17 cellular contexts compared by ENCODE assay signal in genomic region chr3:150443331-150443741, GRCh38. TPM values are rescaled to one million over a fixed set of nuclear protein-coding genes. Genes with fewer than 3 reads are reported as not detected.
A peak's percentile ranks its signal among the peaks of the same experiment; 100 is the strongest.
DNase-seq lines count a peak whose midpoint lies in the region; ATAC-seq and TF ChIP-seq lines count a peak whose summit lies in the region.
"Had no signal": no experiment of that assay in that cellular context is flagged by ENCODE, and none has a peak within 500 bp of the region (broad histone marks: within the 10 kb centered on the region; RNA-seq: fewer than 3 reads in every experiment).

No MANE protein-coding gene starts in this region.

- DNase-seq in HCEC 1CT (peak; percentile 51), fibroblast of mammary gland (ENCODE audit: low read depth) (peak; percentile 54), skeletal muscle cell (ENCODE audit: low read depth) (peak; percentile 22), GF-D8 (lab: John Stamatoyannopoulos, UW) (no peak), SK-N-DZ (ENCODE audit: low spot score) (no peak), HPDE6-E6E7 (ENCODE audit: extremely low spot score) (no peak)
- DNase-seq: activated CD4-positive, alpha-beta T cell treated with anti-CD3 and anti-CD28 coated beads, Interleukin-2, amount 10 ng/mL, durations not matched to agents 7 days and 5 days; activated naive CD4-positive, alpha-beta T cell treated with anti-CD3 and anti-CD28 coated beads for 36 hours; AML-193; NCI-H1436; NCI-H2171 treated with DMSO at 0.1 percent for 48 hours; NCI-H774; stimulated activated CD8-positive, alpha-beta memory T cell treated with anti-CD3 and anti-CD28 coated beads, Interleukin-4, amount 100 ng/mL, for 48 hours had no signal

- TF ChIP-seq CTCF in fibroblast of mammary gland (conservative IDR thresholded peaks at IDR 0.05; ENCODE audit: control insufficient read depth, insufficient read depth, low read depth, low read length) = no peak

- ATAC-seq in SK-N-SH treated with all-trans-retinoic acid at 6 μM for 48 hours = peak; percentile 58
- no peak for ATAC-seq in GM19023 (IDR thresholded peaks at IDR 0.05; ENCODE audit: unreplicated experiment)
- ATAC-seq: GM12878 had no signal

- H3K4me3 ChIP-seq in fibroblast of mammary gland (ENCODE audit: control insufficient read depth, low read depth, low read length) = no peak overlapping the region
- no peak overlapping the region for H3K4me3 ChIP-seq in skeletal muscle cell (ENCODE audit: low read depth, low read length)
- H3K4me3 ChIP-seq: GM12878, lung had no signal

TF ChIP-seq in SK-N-SH treated with all-trans-retinoic acid at 6 μM for 48 hours, 23 proteins besides CTCF, POLR2A, EP300 and RAD21:
- TF ChIP-seq PPARA (CRISPR knock-in tag; IDR thresholded peaks at IDR 0.05; ENCODE audit: borderline replicate concordance) (no peak), TOX (CRISPR knock-in tag; IDR thresholded peaks at IDR 0.05; ENCODE audit: borderline replicate concordance) (no peak), TSHZ2 (CRISPR knock-in tag; IDR thresholded peaks at IDR 0.05) (no peak), SNAI2 (CRISPR knock-in tag; IDR thresholded peaks at IDR 0.05) (no peak), RARB (CRISPR knock-in tag; IDR thresholded peaks at IDR 0.05) (no peak), ISL1 (CRISPR knock-in tag; IDR thresholded peaks at IDR 0.05) (no peak; the same call in 1 of the 2 replicates), GLIS3 (CRISPR knock-in tag; IDR thresholded peaks at IDR 0.05) (no peak), ARNTL (CRISPR knock-in tag; IDR thresholded peaks at IDR 0.05; ENCODE audit: borderline replicate concordance, low read depth) (no peak), ZC3H10 (CRISPR knock-in tag; IDR thresholded peaks at IDR 0.05) (no peak), ZNF70 (CRISPR knock-in tag; IDR thresholded peaks at IDR 0.05) (no peak), BACH2 (CRISPR knock-in tag; IDR thresholded peaks at IDR 0.05; ENCODE audit: borderline replicate concordance) (no peak), ZFP30 (CRISPR knock-in tag; IDR thresholded peaks at IDR 0.05) (no peak), PATZ1 (CRISPR knock-in tag; IDR thresholded peaks at IDR 0.05; ENCODE audit: borderline replicate concordance) (no peak), OSR1 (CRISPR knock-in tag; IDR thresholded peaks at IDR 0.05) (no peak), ZNF565 (CRISPR knock-in tag; conservative IDR thresholded peaks at IDR 0.05; ENCODE audit: low read depth) (no peak), ESRRG (CRISPR knock-in tag; IDR thresholded peaks at IDR 0.05) (no peak), TCF4 (CRISPR knock-in tag; IDR thresholded peaks at IDR 0.05; ENCODE audit: borderline replicate concordance) (no peak), CREB5 (CRISPR knock-in tag; IDR thresholded peaks at IDR 0.05; ENCODE audit: low read depth) (no peak), CSRNP3 (CRISPR knock-in tag; IDR thresholded peaks at IDR 0.05) (no peak)
- TF ChIP-seq, protein P1, sequence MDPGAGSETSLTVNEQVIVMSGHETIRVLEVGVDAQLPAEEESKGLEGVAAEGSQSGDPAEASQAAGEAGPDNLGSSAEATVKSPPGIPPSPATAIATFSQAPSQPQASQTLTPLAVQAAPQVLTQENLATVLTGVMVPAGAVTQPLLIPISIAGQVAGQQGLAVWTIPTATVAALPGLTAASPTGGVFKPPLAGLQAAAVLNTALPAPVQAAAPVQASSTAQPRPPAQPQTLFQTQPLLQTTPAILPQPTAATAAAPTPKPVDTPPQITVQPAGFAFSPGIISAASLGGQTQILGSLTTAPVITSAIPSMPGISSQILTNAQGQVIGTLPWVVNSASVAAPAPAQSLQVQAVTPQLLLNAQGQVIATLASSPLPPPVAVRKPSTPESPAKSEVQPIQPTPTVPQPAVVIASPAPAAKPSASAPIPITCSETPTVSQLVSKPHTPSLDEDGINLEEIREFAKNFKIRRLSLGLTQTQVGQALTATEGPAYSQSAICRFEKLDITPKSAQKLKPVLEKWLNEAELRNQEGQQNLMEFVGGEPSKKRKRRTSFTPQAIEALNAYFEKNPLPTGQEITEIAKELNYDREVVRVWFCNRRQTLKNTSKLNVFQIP (CRISPR knock-in tag; IDR thresholded peaks at IDR 0.05; ENCODE audit: borderline replicate concordance, low read depth) = no peak
TF ChIP-seq in SK-N-SH treated with all-trans-retinoic acid at 6 μM for 48 hours: peak in this region for 0.

RNA-seq across cellular contexts. Expression of gene TSC22D2, which starts 35.2 kb away (rescaled TPM):
- polyA plus RNA-seq in SK-N-DZ (2014; cell fraction: cytosol; rRNA removed) = 7.1 and 7.5 TPM in 2 replicates
- 10.1 and 10.7 TPM in 2 replicates for polyA plus RNA-seq in SK-N-DZ (2014; cell fraction: nucleus; rRNA removed)

Comparison
In these comparisons a context has a peak if more than half of its experiments do, and no peak if none do; other contexts are left out.
1. DNase-seq: peak in HCEC 1CT (single experiment), fibroblast of mammary gland (single experiment) and skeletal muscle cell (single experiment); none in GF-D8 (single experiment), SK-N-DZ (single experiment) and HPDE6-E6E7 (single experiment).